In genomic region chr10:104735469-104735868, GRCh38 we compare ENCODE assay signal across 23 cellular contexts.
DNase-seq lines count a peak whose midpoint lies in the region; TF ChIP-seq lines count a peak whose summit lies in the region.
"Had no signal": no experiment of that assay in that cellular context is flagged by ENCODE, and none has a peak within 500 bp of the region (broad histone marks: within the 10 kb centered on the region; RNA-seq: fewer than 3 reads in every experiment).

No MANE protein-coding gene starts in this region.

- H3K4me3 ChIP-seq in ectodermal cell (ENCODE audit: insufficient read depth, low read depth, low read length), result no peak overlapping the region
- H3K4me3 ChIP-seq: coronary artery, esophagus squamous epithelium, stomach, tibial artery had no signal

- TF ChIP-seq CTCF in H9 (conservative IDR thresholded peaks at IDR 0.05) (no peak), nephron (IDR thresholded peaks at IDR 0.05; ENCODE audit: unreplicated experiment in 3 of 3) (no peak)

- peak overlapping the region; percentile 8 for H3K4me2 ChIP-seq in H9 (ENCODE audit: insufficient read depth, insufficient read length, low read length)

- H3K79me1 ChIP-seq in H9 (ENCODE audit: insufficient read depth, low read depth, low read length, poor library complexity, severe bottlenecking), result no peaks in the 10 kb centered on the region

- peaks cover 6% of the 10 kb centered on the region for H3K23me2 ChIP-seq in H9 (ENCODE audit: insufficient read length, low read depth, low read length, poor library complexity, severe bottlenecking)

- no peak overlapping the region for H3K4ac ChIP-seq in H9 (ENCODE audit: low read depth, low read length)

- no peak overlapping the region for H2BK120ac ChIP-seq in H9 (ENCODE audit: low read depth, low read length, poor library complexity, severe bottlenecking)

- peaks cover 5% of the 10 kb centered on the region for H3K4me1 ChIP-seq in H9 (ENCODE audit: insufficient read depth, low read length)
- H3K4me1 ChIP-seq in ectodermal cell (ENCODE audit: control insufficient read depth, insufficient read depth, low read length), result peaks cover 27% of the 10 kb centered on the region
- H3K4me1 ChIP-seq: esophagus squamous epithelium, tibial artery had no signal

- H3K9me3 Mint-ChIP-seq in H9 (no peaks in the 10 kb centered on the region; a peak in 1 of 5 replicates), nephron (no peaks in the 10 kb centered on the region)
- H3K9me3 Mint-ChIP-seq in activated T-cell treated with anti-CD3 and anti-CD28 coated beads, Interleukin-2, amount 50 U/mL, for 24 hours, result no peaks in the 10 kb centered on the region
- H3K9me3 Mint-ChIP-seq: activated naive CD4-positive, alpha-beta T cell treated with anti-CD3 and anti-CD28 coated beads, Interleukin-2, amount 50 U/mL, for 72 hours; activated T-helper 2 cell treated with anti-CD3 and anti-CD28 coated beads, Interferon-gamma antibody, Interleukin-2, Interleukin-4, amounts not matched to agents 10 μg/mL and 5 μg/mL and 100 μg/mL, durations not matched to agents 14 hours and 24 hours and 36 hours; naive thymus-derived CD8-positive, alpha-beta T cell; T-cell had no signal

- no peak overlapping the region for H2AK5ac ChIP-seq in H9 (ENCODE audit: insufficient read length, low read length)

- no peak overlapping the region for H3K14ac ChIP-seq in H9 (ENCODE audit: insufficient read depth, low read length)

- no peaks in the 10 kb centered on the region for H3K36me3 ChIP-seq in ectodermal cell (ENCODE audit: control insufficient read depth, insufficient read depth, low read length)
- H3K36me3 ChIP-seq: esophagus squamous epithelium, stomach, tibial artery had no signal

- no peak overlapping the region for H4K5ac ChIP-seq in H9 (ENCODE audit: insufficient read length, low read depth, low read length)

- H3K4me1 Mint-ChIP-seq in H9, result peaks cover 26 to 29% of the 10 kb centered on the region in 2 experiments
- peaks cover 22% of the 10 kb centered on the region for H3K4me1 Mint-ChIP-seq in nephron
- no peaks in the 10 kb centered on the region for H3K4me1 Mint-ChIP-seq in activated T-cell treated with anti-CD3 and anti-CD28 coated beads, Interleukin-2, amount 50 U/mL, for 24 hours (ENCODE audit: low read depth)
- H3K4me1 Mint-ChIP-seq: naive thymus-derived CD8-positive, alpha-beta T cell; T-cell had no signal

- H3K23ac ChIP-seq in H9 (ENCODE audit: insufficient read length, low read depth, low read length), result no peak overlapping the region

- H3K18ac ChIP-seq in H9 (ENCODE audit: insufficient read length, low read depth, low read length), result no peak overlapping the region

- H4K91ac ChIP-seq in H9 (ENCODE audit: insufficient read length, low read depth, low read length), result no peak overlapping the region

- no peak overlapping the region for H3K27ac ChIP-seq in H9 (ENCODE audit: insufficient read length, low read depth, low read length)
- H3K27ac ChIP-seq in ectodermal cell (ENCODE audit: insufficient read depth, low read depth, low read length, poor library complexity, severe bottlenecking), result peak overlapping the region; percentile 66
- H3K27ac ChIP-seq: 22Rv1, C4-2B, coronary artery, esophagus squamous epithelium, tibial artery had no signal

- H3K9ac ChIP-seq in H9 (ENCODE audit: extremely low read depth, insufficient read length, low read length), result no peak overlapping the region

- no CpG with 5 or more reads among the region's 7 CpGs for WGBS in H9 (ENCODE audit: extremely low coverage, insufficient read length, low lambda C conversion rate)
- WGBS in ectodermal cell, 2 experiments, result 27 to 32% methylated on average over 7 of the region's 7 CpGs

- no peaks in the 10 kb centered on the region for H3K79me2 ChIP-seq in H9 (ENCODE audit: insufficient read depth, low read length)

- peak overlapping the region; percentile 55 to 95 (median 69); a peak in 5 of 7 replicates for H3K27ac Mint-ChIP-seq in H9
- H3K27ac Mint-ChIP-seq in nephron, result peak overlapping the region; percentile 25 to 45 (median 26)
- no peak overlapping the region for H3K27ac Mint-ChIP-seq in activated T-cell treated with anti-CD3 and anti-CD28 coated beads, Interleukin-2, amount 50 U/mL, for 24 hours
- H3K27ac Mint-ChIP-seq: activated naive CD4-positive, alpha-beta T cell treated with anti-CD3 and anti-CD28 coated beads, Interleukin-2, amount 50 U/mL, for 72 hours; activated T-helper 2 cell treated with anti-CD3 and anti-CD28 coated beads, Interferon-gamma antibody, Interleukin-2, Interleukin-4, amounts not matched to agents 10 μg/mL and 5 μg/mL and 100 μg/mL, durations not matched to agents 14 hours and 24 hours and 36 hours; T-cell had no signal

- H3T11ph ChIP-seq in H9 (ENCODE audit: low read length), result no peak overlapping the region

- H3K27me3 ChIP-seq in H9 (ENCODE audit: insufficient read depth, low read length), result no peaks in the 10 kb centered on the region
- H3K27me3 ChIP-seq in ectodermal cell (ENCODE audit: control insufficient read depth, insufficient read depth, low read length, poor library complexity, severe bottlenecking), result no peaks in the 10 kb centered on the region

- H4K20me1 ChIP-seq in H9 (ENCODE audit: control insufficient read depth, insufficient read depth, insufficient read length), result no peaks in the 10 kb centered on the region

- peak; percentile 3 for DNase-seq in DMS 273 (lab: John Stamatoyannopoulos, UW; ENCODE audit: unreplicated experiment)
- DNase-seq in DMS 273 treated with DMSO at 0.1 percent for 48 hours (lab: John Stamatoyannopoulos, UW), result no peak
- DNase-seq in H9, result peak; percentile 37
- no peak for DNase-seq in activated T-cell treated with anti-CD3 and anti-CD28 coated beads, Interleukin-2, amount 50 U/mL, for 24 hours
- DNase-seq in DMS53 treated with DMSO at 0.1 percent for 48 hours (lab: John Stamatoyannopoulos, UW; ENCODE audit: unreplicated experiment), result no peak
- no peak for DNase-seq in RKO (ENCODE audit: low spot score)
- DNase-seq: activated CD4-positive, alpha-beta T cell treated with anti-CD3 and anti-CD28 coated beads, Interleukin-2, amount 50 U/mL, for 4 hours; Calu3; esophagus squamous epithelium; naive thymus-derived CD8-positive, alpha-beta T cell; NCI-H2081 treated with DMSO at 0.1 percent for 48 hours; NCI-H510A; stimulated activated CD4-positive, alpha-beta T cell treated with anti-CD3 and anti-CD28 coated beads, Interleukin-2, amount 100 ng/mL, for 24 hours; stomach; T-cell; tibial artery had no signal

- H4K8ac ChIP-seq in H9 (replicated peaks; ENCODE audit: insufficient read length, low read depth, low read length), result no peak overlapping the region

- H3K36me3 Mint-ChIP-seq in H9 (ENCODE audit: insufficient read depth in 1 of 3, low read depth in 3 of 3) (no peaks in the 10 kb centered on the region), nephron (ENCODE audit: low read depth) (no peaks in the 10 kb centered on the region)
- no peaks in the 10 kb centered on the region for H3K36me3 Mint-ChIP-seq in activated T-cell treated with anti-CD3 and anti-CD28 coated beads, Interleukin-2, amount 50 U/mL, for 24 hours (ENCODE audit: low read depth)
- H3K36me3 Mint-ChIP-seq: activated naive CD4-positive, alpha-beta T cell treated with anti-CD3 and anti-CD28 coated beads, Interleukin-2, amount 50 U/mL, for 72 hours; naive thymus-derived CD8-positive, alpha-beta T cell; T-cell had no signal

- H2BK5ac ChIP-seq in H9 (ENCODE audit: insufficient read length, low read length), result no peak overlapping the region

- H3K9me3 ChIP-seq in H9 (ENCODE audit: control insufficient read depth, low read depth, low read length) (no peaks in the 10 kb centered on the region), ectodermal cell (ENCODE audit: control insufficient read depth, low read length) (no peaks in the 10 kb centered on the region)
- H3K9me3 ChIP-seq: esophagus squamous epithelium, stomach, tibial artery had no signal

- no peak overlapping the region for H2AFZ ChIP-seq in H9 (ENCODE audit: low read length)

- H2BK20ac ChIP-seq in H9 (ENCODE audit: low read depth, low read length, poor library complexity, severe bottlenecking), result no peak overlapping the region

- H3K4me3 Mint-ChIP-seq in H9 (peak overlapping the region; percentile 21 to 70; a peak in 3 of 5 replicates), nephron (peak overlapping the region in 2 of 3 experiments; percentile 49 to 59)
- H3K4me3 Mint-ChIP-seq in activated T-cell treated with anti-CD3 and anti-CD28 coated beads, Interleukin-2, amount 50 U/mL, for 24 hours, result no peak overlapping the region
- H3K4me3 Mint-ChIP-seq: naive thymus-derived CD8-positive, alpha-beta T cell; T-cell had no signal

- no peak overlapping the region for H3K56ac ChIP-seq in H9 (ENCODE audit: insufficient read length, low read depth, low read length)

- H2BK15ac ChIP-seq in H9 (ENCODE audit: low read depth, low read length), result no peak overlapping the region

- H3K27me3 Mint-ChIP-seq in H9 (ENCODE audit: low read depth) (peaks cover 6% of the 10 kb centered on the region), nephron (ENCODE audit: low read depth) (peaks cover 23% of the 10 kb centered on the region)
- H3K27me3 Mint-ChIP-seq in activated T-cell treated with anti-CD3 and anti-CD28 coated beads, Interleukin-2, amount 50 U/mL, for 24 hours, result peaks cover 23% of the 10 kb centered on the region

- no peak overlapping the region for H2BK12ac ChIP-seq in H9 (ENCODE audit: insufficient read length, low read depth, low read length)

Comparison
In these comparisons a context has a peak if more than half of its experiments do, and no peak if none do; other contexts are left out.
1. DNase-seq: peak in DMS 273 (single experiment) and H9 (single experiment); none in DMS 273 treated with DMSO at 0.1 percent for 48 hours (single experiment), activated T-cell treated with anti-CD3 and anti-CD28 coated beads, Interleukin-2, amount 50 U/mL, for 24 hours (single experiment), DMS53 treated with DMSO at 0.1 percent for 48 hours (single experiment) and RKO (single experiment).